In the genomic region with DNA sequence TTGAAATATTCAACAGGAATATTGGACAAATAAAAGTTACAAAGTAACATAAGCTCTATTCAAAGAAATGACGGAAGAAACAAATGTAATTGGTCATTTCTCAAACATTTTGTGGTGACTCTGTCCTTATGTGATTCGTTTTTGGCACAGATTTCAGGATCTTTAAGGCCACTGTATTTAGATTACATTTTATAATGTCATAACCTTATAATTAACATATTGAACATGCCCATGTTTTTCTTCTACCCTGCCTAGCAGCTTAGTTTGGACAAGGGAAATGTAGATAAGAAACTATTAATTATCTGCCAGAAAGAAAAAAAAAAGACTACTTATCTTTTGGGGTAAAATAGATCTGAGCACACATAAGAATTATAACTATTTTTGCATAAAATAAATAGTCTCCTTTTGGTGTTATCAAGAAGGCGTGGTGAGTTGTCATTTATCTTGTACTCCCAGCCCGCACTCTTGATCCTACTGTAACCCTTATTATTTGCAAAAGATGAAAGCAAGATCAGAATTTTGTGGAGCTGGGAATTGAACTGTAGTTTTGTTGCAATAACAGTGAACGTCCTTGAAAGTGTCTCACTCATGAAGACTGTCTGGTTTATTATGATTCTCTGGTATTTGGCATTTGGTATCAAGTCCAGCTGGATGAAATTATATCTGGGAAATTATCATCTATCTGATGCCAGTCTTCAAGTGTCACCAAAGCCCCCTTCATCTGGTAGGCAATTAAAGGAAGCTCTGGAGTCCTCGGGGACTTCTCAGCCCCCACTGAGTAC, we compare ENCODE assay signal across 30 cellular contexts.
A peak's percentile ranks its signal among the peaks of the same experiment; 100 is the strongest.
DNase-seq lines count a peak whose midpoint lies in the region; ATAC-seq and TF ChIP-seq lines count a peak whose summit lies in the region.
"Had no signal": no experiment of that assay in that cellular context is flagged by ENCODE, and none has a peak within 500 bp of the region (broad histone marks: within the 10 kb centered on the region; RNA-seq: fewer than 3 reads in every experiment).

No MANE protein-coding gene starts in this region.

- DNase-seq in AG08395 (ENCODE audit: low spot score) (peak; percentile 9), HFFc6 (no peak), chondrocyte (ENCODE audit: low spot score) (no peak), mesothelial cell of epicardium (ENCODE audit: low spot score in 2 of 2, unreplicated experiment in 2 of 2) (no peak), activated gamma-delta T cell (lab: John Stamatoyannopoulos, UW) (no peak), tibial nerve (ENCODE audit: low spot score in 2 of 2) (no peak)
- no peak for DNase-seq in stimulated activated CD4-positive, alpha-beta T cell treated with anti-CD3 and anti-CD28 coated beads, Interleukin-4, amount 100 ng/mL, for 24 hours
- DNase-seq: activated CD4-positive, alpha-beta T cell treated with anti-CD3 and anti-CD28 coated beads for 48 hours; activated CD8-positive, alpha-beta memory T cell treated with anti-CD3 and anti-CD28 coated beads for 24 hours; activated T-cell treated with anti-CD3 and anti-CD28 coated beads for 4 hours; colonic mucosa; DMS 273 treated with DMSO at 0.1 percent for 48 hours; effector memory CD8-positive, alpha-beta T cell; foreskin keratinocyte; head of caudate nucleus; left ventricle myocardium superior; NCI-H2029 treated with DMSO at 0.1 percent for 48 hours; NCI-H2227 treated with DMSO at 0.1 percent for 48 hours; NCI-H526 treated with DMSO at 0.1 percent for 48 hours; pancreas; retina; SHP77; testis; uterus had no signal

- H3K27me3 Mint-ChIP-seq in HFFc6 (ENCODE audit: insufficient read depth) (no peaks in the 10 kb centered on the region; the same call in 1 of the 2 replicates), chondrocyte (ENCODE audit: low read depth) (no peaks in the 10 kb centered on the region), mesothelial cell of epicardium (ENCODE audit: low read depth) (no peaks in the 10 kb centered on the region)
- no peaks in the 10 kb centered on the region for H3K27me3 Mint-ChIP-seq in stimulated activated memory B cell treated with anti-CD40 and anti-IgM and Interleukin-4, amounts not matched to agents 10 μg/mL and 1 μg/mL and 100 μg/mL, for 72 hours
- H3K27me3 Mint-ChIP-seq: effector memory CD8-positive, alpha-beta T cell had no signal

- no peak overlapping the region for H3K27ac ChIP-seq in tibial nerve
- H3K27ac ChIP-seq: colonic mucosa, foreskin keratinocyte, pancreas, skin epidermis, uterus, VCaP had no signal

- no peaks in the 10 kb centered on the region for H3K9me3 ChIP-seq in tibial nerve
- H3K9me3 ChIP-seq: colonic mucosa, pancreas, testis, uterus had no signal

- no peak overlapping the region for H3K4me3 Mint-ChIP-seq in HFFc6
- H3K4me3 Mint-ChIP-seq in chondrocyte (ENCODE audit: unreplicated experiment): no peak overlapping the region
- H3K4me3 Mint-ChIP-seq in mesothelial cell of epicardium: no peak overlapping the region
- H3K4me3 Mint-ChIP-seq in stimulated activated memory B cell treated with anti-CD40 and anti-IgM and Interleukin-4, amounts not matched to agents 10 μg/mL and 1 μg/mL and 100 μg/mL, for 72 hours: no peak overlapping the region
- H3K4me3 Mint-ChIP-seq: activated naive CD4-positive, alpha-beta T cell treated with anti-CD3 and anti-CD28 coated beads, Interleukin-2, amount 50 U/mL, for 24 hours; effector memory CD8-positive, alpha-beta T cell; stimulated activated naive CD8-positive, alpha-beta T cell treated with anti-CD3 and anti-CD28 coated beads, Interleukin-15, Interleukin-2, amounts not matched to agents 100 ng/mL and 50 ng/mL, for 24 hours had no signal

- no peak for ATAC-seq in stimulated activated memory B cell treated with anti-CD40 and anti-IgM and Interleukin-4, amounts not matched to agents 10 μg/mL and 1 μg/mL and 100 μg/mL, for 72 hours
- ATAC-seq: effector memory CD8-positive, alpha-beta T cell; foreskin keratinocyte; left ventricle myocardium superior; Panc1; pancreas had no signal

- no peaks in the 10 kb centered on the region for H3K36me3 ChIP-seq in tibial nerve
- H3K36me3 ChIP-seq: colonic mucosa, pancreas, uterus had no signal

- 57 to 61% methylated on average over 6 of the region's 6 CpGs for WGBS in tibial nerve, 2 donors

- no peaks in the 10 kb centered on the region for H3K27me3 ChIP-seq in tibial nerve
- H3K27me3 ChIP-seq: colonic mucosa, foreskin keratinocyte, pancreas, testis, uterus had no signal

- TF ChIP-seq EP300 in tibial nerve (IDR thresholded peaks at IDR 0.05): no peak

- peaks cover 35% of the 10 kb centered on the region for H3K4me1 Mint-ChIP-seq in HFFc6 (ENCODE audit: low read depth)
- H3K4me1 Mint-ChIP-seq in chondrocyte (ENCODE audit: low read depth): peaks cover 59% of the 10 kb centered on the region
- H3K4me1 Mint-ChIP-seq in mesothelial cell of epicardium: peaks cover 56% of the 10 kb centered on the region
- peaks cover 64% of the 10 kb centered on the region for H3K4me1 Mint-ChIP-seq in stimulated activated memory B cell treated with anti-CD40 and anti-IgM and Interleukin-4, amounts not matched to agents 10 μg/mL and 1 μg/mL and 100 μg/mL, for 72 hours

- H3K4me3 ChIP-seq in tibial nerve: no peak overlapping the region
- H3K4me3 ChIP-seq: colonic mucosa, pancreas, skin epidermis, testis, uterus had no signal

- H3K36me3 Mint-ChIP-seq in HFFc6 (ENCODE audit: low read depth) (no peaks in the 10 kb centered on the region), chondrocyte (ENCODE audit: low read depth) (no peaks in the 10 kb centered on the region), mesothelial cell of epicardium (no peaks in the 10 kb centered on the region)
- H3K36me3 Mint-ChIP-seq in stimulated activated memory B cell treated with anti-CD40 and anti-IgM and Interleukin-4, amounts not matched to agents 10 μg/mL and 1 μg/mL and 100 μg/mL, for 72 hours: no peaks in the 10 kb centered on the region

- H3K4me1 ChIP-seq in tibial nerve: peaks cover 0 to 14% (median 2%) of the 10 kb centered on the region in 4 donors
- H3K4me1 ChIP-seq: colonic mucosa, foreskin keratinocyte, pancreas, uterus had no signal

- H3K27ac Mint-ChIP-seq in HFFc6 (peak overlapping the region; percentile 70), chondrocyte (ENCODE audit: unreplicated experiment) (peak overlapping the region; percentile 84), mesothelial cell of epicardium (peak overlapping the region; percentile 54)
- H3K27ac Mint-ChIP-seq in stimulated activated memory B cell treated with anti-CD40 and anti-IgM and Interleukin-4, amounts not matched to agents 10 μg/mL and 1 μg/mL and 100 μg/mL, for 72 hours: no peak overlapping the region
- H3K27ac Mint-ChIP-seq: activated naive CD4-positive, alpha-beta T cell treated with anti-CD3 and anti-CD28 coated beads, Interleukin-2, amount 50 U/mL, for 24 hours; effector memory CD8-positive, alpha-beta T cell had no signal

- TF ChIP-seq POLR2A in tibial nerve (IDR thresholded peaks at IDR 0.05): no peak

- no peak for TF ChIP-seq CTCF in HFFc6 (IDR thresholded peaks at IDR 0.05)
- no peak for TF ChIP-seq CTCF in chondrocyte (IDR thresholded peaks at IDR 0.05)
- no peak for TF ChIP-seq CTCF in mesothelial cell of epicardium (IDR thresholded peaks at IDR 0.05; ENCODE audit: unreplicated experiment)
- TF ChIP-seq CTCF in tibial nerve (IDR thresholded peaks at IDR 0.05): no peak

- H3K9me3 Mint-ChIP-seq in HFFc6 (no peaks in the 10 kb centered on the region), chondrocyte (ENCODE audit: low read depth) (no peaks in the 10 kb centered on the region), mesothelial cell of epicardium (peaks cover 4% of the 10 kb centered on the region)
- H3K9me3 Mint-ChIP-seq in stimulated activated memory B cell treated with anti-CD40 and anti-IgM and Interleukin-4, amounts not matched to agents 10 μg/mL and 1 μg/mL and 100 μg/mL, for 72 hours: peaks cover 3% of the 10 kb centered on the region
